In the genomic region with DNA sequence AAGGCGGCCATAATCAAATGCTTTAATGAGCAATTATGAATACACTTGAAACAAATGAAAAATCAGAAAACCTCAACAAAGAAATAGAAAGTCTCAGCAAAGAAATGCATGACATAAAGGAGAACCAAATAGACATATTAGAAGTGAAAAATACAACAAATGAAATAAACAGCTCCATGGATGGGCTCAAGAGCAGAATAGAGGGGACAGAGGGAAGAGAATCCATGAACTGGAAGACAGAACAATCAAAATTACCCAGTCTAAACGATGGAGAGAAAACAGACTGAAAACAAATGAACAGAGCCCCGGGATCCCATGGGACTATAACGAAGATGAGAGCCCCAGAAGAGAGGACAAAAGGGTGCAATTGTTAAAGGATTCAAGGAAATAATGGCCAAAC, we compare ENCODE assay signal across 1 cellular context.
TF ChIP-seq lines count a peak whose summit lies in the region.

No MANE protein-coding gene starts in this region.

TF ChIP-seq in HEK293, 187 proteins besides CTCF, POLR2A, EP300 and RAD21 (continued from another document):
- no peak for TF ChIP-seq ZNF311 (tag by site-specific recombination; IDR thresholded peaks at IDR 0.05; ENCODE audit: borderline replicate concordance)
- TF ChIP-seq ZNF19 (tag by site-specific recombination; IDR thresholded peaks at IDR 0.05; ENCODE audit: low read depth) = no peak
- 0 out of 2 replicates have a peak, but pooled peaks have one; percentile 44 for TF ChIP-seq ZNF184 (tag by site-specific recombination; IDR thresholded peaks at IDR 0.05)
- no peak for TF ChIP-seq ZNF202 (tag by site-specific recombination; IDR thresholded peaks at IDR 0.05; ENCODE audit: borderline replicate concordance)
- no peak for TF ChIP-seq ZNF624 (tag by site-specific recombination; IDR thresholded peaks at IDR 0.05)
- TF ChIP-seq ZNF10 (tag by site-specific recombination; IDR thresholded peaks at IDR 0.05) = no peak
- TF ChIP-seq ZNF692 (tag by site-specific recombination; IDR thresholded peaks at IDR 0.05) = no peak
- TF ChIP-seq GLI4 (tag by site-specific recombination; IDR thresholded peaks at IDR 0.05) = no peak
- no peak for TF ChIP-seq PATZ1 (tag by site-specific recombination; IDR thresholded peaks at IDR 0.05)
- no peak for TF ChIP-seq ZSCAN23 (tag by site-specific recombination; IDR thresholded peaks at IDR 0.05)
- TF ChIP-seq ZNF704 (tag by site-specific recombination; IDR thresholded peaks at IDR 0.05) = no peak
